8 cellular contexts compared by ENCODE assay signal in the genomic region with DNA sequence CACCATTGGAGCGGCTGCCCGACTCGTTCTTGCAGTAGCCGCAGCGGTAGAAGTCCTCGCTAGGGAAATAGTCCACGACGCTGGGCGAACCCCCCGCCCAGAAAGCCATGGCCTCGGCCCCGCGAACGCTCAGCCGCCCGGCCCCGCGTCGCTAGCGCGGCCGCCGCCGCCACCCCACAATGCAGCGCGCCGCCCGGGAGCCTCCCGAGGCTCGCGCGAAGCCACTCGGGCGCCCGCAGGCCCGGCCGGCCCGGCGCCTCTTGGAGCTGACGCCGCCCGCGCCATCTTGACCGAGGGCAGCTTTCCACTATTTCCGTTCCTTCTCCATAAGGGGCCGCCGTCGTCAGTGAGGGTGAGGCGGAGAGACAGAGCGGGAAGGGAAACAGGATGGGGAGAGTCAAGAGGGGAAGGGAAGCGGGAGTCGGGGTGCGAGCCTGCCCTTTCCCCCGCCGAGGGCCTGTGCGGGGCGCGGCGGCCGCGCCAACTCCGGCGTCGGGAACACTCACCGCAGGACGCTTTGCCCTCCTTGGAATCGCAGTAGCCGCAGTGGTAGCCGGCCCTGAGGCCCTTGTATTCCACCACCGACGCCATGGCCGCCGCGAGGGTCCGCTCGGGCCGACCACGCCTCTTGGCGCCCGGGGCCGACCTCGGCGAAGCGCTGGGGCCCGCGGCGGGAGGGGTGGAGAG. TPM values are rescaled to one million over a fixed set of nuclear protein-coding genes. Genes with fewer than 3 reads are reported as not detected.
A peak's percentile ranks its signal among the peaks of the same experiment; 100 is the strongest.
DNase-seq lines count a peak whose midpoint lies in the region; ATAC-seq and TF ChIP-seq lines count a peak whose summit lies in the region.

A gene (minus strand): TSS at position 191 of the 687 bp plus-strand sequence. CDS start 82 bp downstream, at position 109.

- H3K4me3 ChIP-seq in PC-3 (ENCODE audit: low read length): peak within 1 kb of the TSS; percentile 77
- H3K4me3 ChIP-seq in mucosa of descending colon: peak within 1 kb of the TSS; percentile 96

- peaks cover 54% of the 10 kb centered on the region for H3K79me2 ChIP-seq in PC-3 (ENCODE audit: low read length)

- peak within 1 kb of the TSS; percentile 89 for H2AFZ ChIP-seq in PC-3 (ENCODE audit: low read length)

- DNase-seq in DMS 273 (lab: John Stamatoyannopoulos, UW; ENCODE audit: unreplicated experiment) (peak; percentile 93), HuH-7 (ENCODE audit: low spot score) (peak; percentile 83), PC-3 (peak; percentile 84), activated T-cell treated with anti-CD3 and anti-CD28 coated beads for 48 hours (ENCODE audit: low read depth) (peak; percentile 86), epithelial cell of prostate (ENCODE audit: low read depth, low spot score) (peak; percentile 39), mucosa of descending colon (peak; percentile 93 to 94 (median 93))
- peak; percentile 53 to 67 for DNase-seq in stimulated activated CD8-positive, alpha-beta memory T cell treated with anti-CD3 and anti-CD28 coated beads, Interleukin-4, amount 100 ng/mL, for 1 hour (ENCODE audit: low read depth in 2 of 2, low spot score in 1 of 2)

- BruUV-seq in PC-3 (replicated peaks; lab: Mats Ljungman, UMichigan): no TSS peak

- H3F3A ChIP-seq in PC-3 (ENCODE audit: low read length, unreplicated experiment): no peaks in the 10 kb centered on the region

- TF ChIP-seq CTCF in PC-3 (conservative IDR thresholded peaks at IDR 0.05; ENCODE audit: low read depth, low read length): no peak
- no peak for TF ChIP-seq CTCF in mucosa of descending colon (IDR thresholded peaks at IDR 0.05)

- H3K9ac ChIP-seq in PC-3 (ENCODE audit: low read length): peak within 1 kb of the TSS; percentile 100

- H3K4me2 ChIP-seq in PC-3 (ENCODE audit: low read length): peak within 1 kb of the TSS; percentile 99

- POLR2A ChIA-PET in PC-3 (lab: Charles Lee; ENCODE audit: unreplicated experiment): interaction anchor here (0.5 to 0.6 kb wide), 3 partner anchors 16 to 305 kb away, joined by 3 to 11 read pairs (median 3); no protein-coding TSS in a partner anchor

- peaks cover 12% of the 10 kb centered on the region for H3K4me1 ChIP-seq in PC-3 (ENCODE audit: insufficient read depth, low read length)
- peaks cover 40% of the 10 kb centered on the region for H3K4me1 ChIP-seq in mucosa of descending colon (ENCODE audit: low read depth)

- H3K9me2 ChIP-seq in PC-3 (replicated peaks; ENCODE audit: low read length): no peaks in the 10 kb centered on the region

- ATAC-seq in GM21515 (IDR thresholded peaks at IDR 0.05; ENCODE audit: unreplicated experiment) (peak; percentile 89), PC-3 (peak; percentile 81), mucosa of descending colon (peak; percentile 96)

- intact Hi-C loops in PC-3 (cut with micrococcal nuclease) (loop anchor here (1.0 to 2.0 kb wide), 3 partner anchors 29 to 185 kb away; no protein-coding TSS in a partner anchor), mucosa of descending colon (cut with DNase I, micrococcal nuclease) (no loop called here)

- H3K9me3 ChIP-seq in PC-3 (ENCODE audit: low read length) (no peaks in the 10 kb centered on the region), mucosa of descending colon (no peaks in the 10 kb centered on the region)

- H4K20me1 ChIP-seq in PC-3 (ENCODE audit: low read length): no peaks in the 10 kb centered on the region

- H3K36me3 ChIP-seq in PC-3 (ENCODE audit: low read depth, low read length) (no peaks in the 10 kb centered on the region), mucosa of descending colon (ENCODE audit: low read depth) (no peaks in the 10 kb centered on the region)

- H3K27me3 ChIP-seq in PC-3 (ENCODE audit: low read length): no peaks in the 10 kb centered on the region

- CTCF ChIA-PET in PC-3 (lab: Charles Lee): interaction anchor here (0.6 kb wide), 1 partner anchor 116 kb away, joined by 3 read pairs; no protein-coding TSS in a partner anchor

- H3K27ac ChIP-seq in PC-3 (ENCODE audit: low read length) (peak within 1 kb of the TSS; percentile 94), epithelial cell of prostate (peak within 1 kb of the TSS; percentile 96)

RNA-seq across cellular contexts. Expression of the gene that starts here (rescaled TPM):
- total RNA-seq in PC-3 (2014; rRNA removed) (7.9 and 12.8 TPM in 2 replicates), mucosa of descending colon (10 to 100 TPM; 42.9 to 58.9 (median 52.2) TPM)

Comparison
In these comparisons a context has a peak if more than half of its experiments do, and no peak if none do; other contexts are left out.
1. Peak in every context shown above with its lines: DNase-seq, ATAC-seq, H3K4me3 ChIP-seq and H3K27ac ChIP-seq.
2. DNase-seq: peak in every context shown above with its lines; median percentile 93 in DMS 273; 93 in mucosa of descending colon; 86 in activated T-cell treated with anti-CD3 and anti-CD28 coated beads for 48 hours; 84 in PC-3; 83 in HuH-7; 60 in stimulated activated CD8-positive, alpha-beta memory T cell treated with anti-CD3 and anti-CD28 coated beads, Interleukin-4, amount 100 ng/mL, for 1 hour; 39 in epithelial cell of prostate.